Comparison of ENCODE assay signal across 1 cellular context in genomic region chr1:152673016-152673415, GRCh38.
TF ChIP-seq lines count a peak whose summit lies in the region.

No MANE protein-coding gene starts in this region.

TF ChIP-seq in GM23338, 12 proteins besides CTCF, POLR2A, EP300 and RAD21 (continued from another document):
- TF ChIP-seq REST (IDR thresholded peaks at IDR 0.05; ENCODE audit: unreplicated experiment): no peak
TF ChIP-seq in GM23338: peak in this region for 0.
